In the genomic region with DNA sequence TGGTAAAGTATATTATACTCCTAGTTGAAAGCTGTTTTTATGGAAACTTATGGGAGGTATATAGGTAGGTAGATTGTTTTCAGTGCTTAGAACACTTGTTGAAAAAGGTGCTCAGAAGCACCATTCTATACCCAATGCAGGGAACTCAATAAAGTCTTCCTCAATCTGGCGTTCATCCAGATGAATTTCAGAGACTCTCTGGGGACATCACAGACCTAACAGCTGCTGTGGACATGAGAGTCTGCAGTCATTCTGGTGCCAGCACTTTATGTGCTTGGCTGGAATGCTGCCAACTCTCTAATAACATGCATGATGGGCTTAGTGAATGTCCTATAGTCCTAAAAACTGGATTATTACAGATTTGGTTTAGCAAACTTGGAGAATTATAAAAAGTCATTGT, we compare ENCODE assay signal across 12 cellular contexts.
DNase-seq lines count a peak whose midpoint lies in the region; ATAC-seq and TF ChIP-seq lines count a peak whose summit lies in the region.
"Had no signal": no experiment of that assay in that cellular context is flagged by ENCODE, and none has a peak within 500 bp of the region (broad histone marks: within the 10 kb centered on the region; RNA-seq: fewer than 3 reads in every experiment).

No MANE protein-coding gene starts in this region.

- no peaks in the 10 kb centered on the region for H3F3A ChIP-seq in MM.1S (ENCODE audit: insufficient read depth, low read length)

- no peak overlapping the region for H3K9ac ChIP-seq in MM.1S (ENCODE audit: low read length)

- no peak overlapping the region for H2AFZ ChIP-seq in MM.1S (ENCODE audit: low read length)

- no peak for TF ChIP-seq CTCF in testis (IDR thresholded peaks at IDR 0.05)
- no peak for TF ChIP-seq CTCF in MM.1S (IDR thresholded peaks at IDR 0.05; ENCODE audit: low read length)

- peak; percentile 93 for DNase-seq in DMS53 treated with DMSO at 0.1 percent for 48 hours (lab: John Stamatoyannopoulos, UW; ENCODE audit: unreplicated experiment)
- peak; percentile 94 for DNase-seq in NCI-H2029 (lab: John Stamatoyannopoulos, UW)
- DNase-seq in SK-N-DZ (ENCODE audit: low spot score), result peak; percentile 64
- no peak for DNase-seq in left colon
- no peak for DNase-seq in testis
- DNase-seq in MM.1S, result no peak
- DNase-seq in GM19240 (ENCODE audit: insufficient read length, low spot score), result no peak
- DNase-seq: CD8-positive, alpha-beta memory T cell; effector CD8-positive, alpha-beta T cell; left cardiac atrium; SW 1271 had no signal

- no peaks in the 10 kb centered on the region for H4K20me1 ChIP-seq in MM.1S (ENCODE audit: insufficient read depth, low read length)

- H3K9me3 ChIP-seq in testis (no peaks in the 10 kb centered on the region), MM.1S (replicated peaks; ENCODE audit: insufficient read depth, low read length) (no peaks in the 10 kb centered on the region)

- intact Hi-C loops in left colon (cut with DNase I, micrococcal nuclease), result no loop called here
- intact Hi-C loops in testis (cut with DNase I; ENCODE audit: low total_unique reads), result no loop called here

- H3K27me3 ChIP-seq in testis (no peaks in the 10 kb centered on the region), MM.1S (replicated peaks; ENCODE audit: insufficient read depth, low read length) (no peaks in the 10 kb centered on the region)

- no peak for TF ChIP-seq POLR2A in testis (IDR thresholded peaks at IDR 0.05)

- no peaks in the 10 kb centered on the region for H3K79me2 ChIP-seq in MM.1S (ENCODE audit: low read length)

- ATAC-seq in left colon (peak; percentile 78), HG03196 (IDR thresholded peaks at IDR 0.05; ENCODE audit: unreplicated experiment) (no peak)

- no peaks in the 10 kb centered on the region for H3K36me3 ChIP-seq in testis (ENCODE audit: low read depth, missing control alignments)
- no peaks in the 10 kb centered on the region for H3K36me3 ChIP-seq in MM.1S (replicated peaks; ENCODE audit: insufficient read depth, low read length)

- H3K4me1 ChIP-seq in testis (peaks cover 10% of the 10 kb centered on the region), MM.1S (ENCODE audit: low read length) (no peaks in the 10 kb centered on the region)

- H3K27ac ChIP-seq in testis, result no peak overlapping the region
- H3K27ac ChIP-seq in MM.1S (ENCODE audit: low read length), result no peak overlapping the region

- no peaks in the 10 kb centered on the region for H3K9me2 ChIP-seq in MM.1S (replicated peaks; ENCODE audit: insufficient read depth, low read length)

- 26 to 31% methylated on average over 1 of the region's 1 CpG for WGBS in testis, 2 donors

- no peak overlapping the region for H3K4me3 ChIP-seq in testis
- H3K4me3 ChIP-seq in MM.1S (ENCODE audit: low read length), result no peak overlapping the region

- no peak overlapping the region for H3K4me2 ChIP-seq in MM.1S (ENCODE audit: low read depth, low read length)

Comparison
In these comparisons a context has a peak if more than half of its experiments do, and no peak if none do; other contexts are left out.
1. DNase-seq: peak in DMS53 treated with DMSO at 0.1 percent for 48 hours (single experiment), NCI-H2029 (single experiment) and SK-N-DZ (single experiment); none in left colon (0 of 2), testis (single experiment), MM.1S (single experiment) and GM19240 (single experiment).